ENCODE assay signal across 17 cellular contexts in genomic region chr2:35891528-35891927, GRCh38.
DNase-seq lines count a peak whose midpoint lies in the region; ATAC-seq and TF ChIP-seq lines count a peak whose summit lies in the region.
"Had no signal": no experiment of that assay in that cellular context is flagged by ENCODE, and none has a peak within 500 bp of the region (broad histone marks: within the 10 kb centered on the region; RNA-seq: fewer than 3 reads in every experiment).

No MANE protein-coding gene starts in this region.

- no peaks in the 10 kb centered on the region for H3F3A ChIP-seq in PC-9 (ENCODE audit: insufficient read depth, low read depth)

- dilution Hi-C loops in mammary epithelial cell (cut with HindIII; ENCODE audit: low sequenced_read_pairs): no loop called here

- H3K27ac ChIP-seq in mammary epithelial cell (ENCODE audit: insufficient read depth, low read depth, low read length) (no peak overlapping the region), PC-9 (no peak overlapping the region)

- intact Hi-C loops in MCF 10A (cut with micrococcal nuclease) (no loop called here), mammary epithelial cell (cut with micrococcal nuclease) (no loop called here), PC-9 (cut with micrococcal nuclease; ENCODE audit: unreplicated experiment) (no loop called here)

- H3K36me3 ChIP-seq in mammary epithelial cell (ENCODE audit: insufficient read depth, low read length) (no peaks in the 10 kb centered on the region), PC-9 (ENCODE audit: low read depth) (no peaks in the 10 kb centered on the region)

- H4K20me1 ChIP-seq in mammary epithelial cell (ENCODE audit: insufficient read depth, low read length): no peaks in the 10 kb centered on the region
- H4K20me1 ChIP-seq in PC-9 (ENCODE audit: insufficient read depth): no peaks in the 10 kb centered on the region

- DNase-seq in MCF 10A (ENCODE audit: unreplicated experiment) (no peak), mammary epithelial cell (no peak), PC-9 (no peak), osteocyte (ENCODE audit: extremely low spot score, unreplicated experiment) (no peak), HuH-7 (ENCODE audit: low spot score) (no peak)
- DNase-seq: Karpas-422, MV-4-11, NCI-H1417 treated with DMSO at 0.1 percent for 48 hours, NCI-H2029, NCI-H2171 treated with DMSO at 0.1 percent for 48 hours, NCI-H774, SHP77 had no signal

- no peaks in the 10 kb centered on the region for H3K4me1 Mint-ChIP-seq in MCF 10A (ENCODE audit: insufficient read depth, unreplicated experiment)
- no peaks in the 10 kb centered on the region for H3K4me1 Mint-ChIP-seq in osteocyte (ENCODE audit: unreplicated experiment)

- CTCF ChIA-PET in MCF 10A (lab: Yijun Ruan, JAX): no interaction called here
- CTCF ChIA-PET in mammary epithelial cell (lab: Charles Lee; ENCODE audit: low non-redundant PET): no interaction called here
- CTCF ChIA-PET in PC-9 (lab: Charles Lee): no interaction called here

- H3K27ac Mint-ChIP-seq in MCF 10A (ENCODE audit: low read depth, unreplicated experiment) (no peak overlapping the region), osteocyte (ENCODE audit: unreplicated experiment) (no peak overlapping the region)

- BruUV-seq in MCF 10A (replicated peaks; lab: Mats Ljungman, UMichigan) (no TSS peak), mammary epithelial cell (replicated peaks; lab: Mats Ljungman, UMichigan) (no TSS peak), PC-9 (replicated peaks; lab: Mats Ljungman, UMichigan) (no TSS peak)

- H3K4me3 Mint-ChIP-seq in MCF 10A (ENCODE audit: unreplicated experiment): peak overlapping the region; percentile 48
- no peak overlapping the region for H3K4me3 Mint-ChIP-seq in osteocyte (ENCODE audit: unreplicated experiment)

- no peaks in the 10 kb centered on the region for H3K9me3 Mint-ChIP-seq in MCF 10A (ENCODE audit: unreplicated experiment)
- H3K9me3 Mint-ChIP-seq in osteocyte (ENCODE audit: unreplicated experiment): no peaks in the 10 kb centered on the region

- H3K4me1 ChIP-seq in mammary epithelial cell (ENCODE audit: insufficient read depth, low read length): no peaks in the 10 kb centered on the region
- no peaks in the 10 kb centered on the region for H3K4me1 ChIP-seq in PC-9 (replicated peaks; ENCODE audit: insufficient read depth)

- POLR2A ChIA-PET in MCF 10A (lab: Yijun Ruan, JAX) (no interaction called here), PC-9 (lab: Charles Lee; ENCODE audit: unreplicated experiment) (no interaction called here)

- no peak overlapping the region for H2AFZ ChIP-seq in mammary epithelial cell (ENCODE audit: low read depth, low read length)
- H2AFZ ChIP-seq in PC-9: no peak overlapping the region

- H3K9me2 ChIP-seq in PC-9 (ENCODE audit: insufficient read depth): no peaks in the 10 kb centered on the region

- H3K4me2 ChIP-seq in mammary epithelial cell (ENCODE audit: insufficient read depth, low read depth, low read length) (no peak overlapping the region), PC-9 (peak overlapping the region; percentile 51)

- in situ Hi-C loops in mammary epithelial cell (cut with MboI; ENCODE audit: low sequenced_read_pairs in 2 of 2): no loop called here

- H3K79me2 ChIP-seq in mammary epithelial cell (ENCODE audit: insufficient read depth, low read length): no peaks in the 10 kb centered on the region
- no peaks in the 10 kb centered on the region for H3K79me2 ChIP-seq in PC-9 (ENCODE audit: low read depth)

- H3K36me3 Mint-ChIP-seq in MCF 10A (ENCODE audit: insufficient read depth, unreplicated experiment) (no peaks in the 10 kb centered on the region), osteocyte (ENCODE audit: unreplicated experiment) (no peaks in the 10 kb centered on the region)

- peaks cover 54% of the 10 kb centered on the region for H3K27me3 Mint-ChIP-seq in MCF 10A (ENCODE audit: insufficient read depth, unreplicated experiment)
- H3K27me3 Mint-ChIP-seq in osteocyte (ENCODE audit: unreplicated experiment): peaks cover 25% of the 10 kb centered on the region

- H3K9me3 ChIP-seq in mammary epithelial cell (replicated peaks; ENCODE audit: insufficient read depth, low read length) (no peaks in the 10 kb centered on the region), PC-9 (ENCODE audit: insufficient read depth, low read depth) (no peaks in the 10 kb centered on the region)

- TF ChIP-seq CTCF in MCF 10A (IDR thresholded peaks at IDR 0.05; ENCODE audit: unreplicated experiment): no peak
- TF ChIP-seq CTCF in mammary epithelial cell (conservative IDR thresholded peaks at IDR 0.05 in 1 of 2, IDR thresholded peaks at IDR 0.05 in 1 of 2; ENCODE audit: extremely low read depth in 1 of 2, insufficient read depth in 1 of 2, low read depth in 1 of 2, low read length in 2 of 2): no peak
- no peak for TF ChIP-seq CTCF in PC-9 (conservative IDR thresholded peaks at IDR 0.05)
- no peak for TF ChIP-seq CTCF in osteocyte (IDR thresholded peaks at IDR 0.05)

- ATAC-seq in GM19395 (IDR thresholded peaks at IDR 0.05; ENCODE audit: unreplicated experiment) (peak; percentile 48), HG03045 (IDR thresholded peaks at IDR 0.05; ENCODE audit: unreplicated experiment) (no peak), HG02678 (IDR thresholded peaks at IDR 0.05; ENCODE audit: unreplicated experiment) (no peak)
- ATAC-seq: HepG2, SK-N-SH treated with all-trans-retinoic acid at 6 μM for 48 hours had no signal

- H3K27me3 ChIP-seq in mammary epithelial cell (ENCODE audit: insufficient read depth, low read length) (peaks cover 2% of the 10 kb centered on the region), PC-9 (ENCODE audit: insufficient read depth, low read depth) (no peaks in the 10 kb centered on the region)

- H3K9ac ChIP-seq in mammary epithelial cell (ENCODE audit: insufficient read depth, low read length): no peak overlapping the region

- H3K4me3 ChIP-seq in mammary epithelial cell (replicated peaks in 1 of 3; ENCODE audit: insufficient read depth in 1 of 3, low read depth in 2 of 3, low read length in 3 of 3) (no peak overlapping the region), PC-9 (peak overlapping the region; percentile 35; the same call in 1 of the 2 replicates)
